Comparison of ENCODE assay signal across 8 cellular contexts in the genomic region with DNA sequence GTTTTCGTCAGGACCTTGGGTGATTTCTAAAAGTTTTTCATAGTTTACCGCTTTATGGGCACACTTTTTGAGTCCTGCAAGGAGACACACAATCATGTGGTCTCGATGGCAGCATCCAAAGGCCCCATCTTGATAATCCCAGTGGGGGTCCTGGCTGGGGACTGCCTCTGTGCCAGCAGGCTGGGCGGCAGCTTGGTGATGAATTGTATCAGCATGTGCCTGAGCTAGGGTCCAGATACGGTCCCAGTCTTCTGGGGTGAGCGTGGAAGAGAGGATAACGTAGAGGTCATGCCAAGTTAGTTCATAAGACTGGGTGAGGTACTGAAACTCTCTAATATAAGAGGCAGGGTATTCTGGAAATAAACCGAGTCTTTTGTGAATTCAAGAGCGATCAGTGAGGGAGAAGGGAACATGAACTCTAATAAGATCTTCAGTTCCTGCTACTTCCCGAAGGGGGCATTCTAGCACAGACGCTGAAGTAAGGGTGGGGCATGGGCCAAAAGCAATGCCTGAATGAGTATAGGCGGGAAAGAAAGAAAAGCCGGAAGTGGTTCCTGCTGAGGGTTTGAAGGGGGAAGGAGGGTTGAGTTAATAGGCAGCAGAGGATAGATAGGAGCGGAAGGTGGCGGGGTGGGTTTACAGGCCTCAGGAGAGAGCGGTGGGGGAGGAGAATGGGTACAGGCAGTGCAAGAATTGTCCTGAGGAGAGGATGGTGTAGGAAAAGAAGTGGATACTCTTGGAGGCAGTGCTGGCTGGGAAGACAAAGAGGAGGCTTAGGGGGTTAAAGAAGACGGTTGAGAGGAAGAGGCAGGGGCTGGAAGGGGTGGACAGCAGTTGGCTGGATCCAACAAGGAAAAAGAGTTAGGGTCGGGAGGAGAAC. TPM values are rescaled to one million over a fixed set of nuclear protein-coding genes. Genes with fewer than 3 reads are reported as not detected.
DNase-seq lines count a peak whose midpoint lies in the region; ATAC-seq and TF ChIP-seq lines count a peak whose summit lies in the region.

No MANE protein-coding gene starts in this region.

- 21% methylated on average over 18 of the region's 18 CpGs for WGBS in prostate gland

- TF ChIP-seq CTCF in C4-2B (conservative IDR thresholded peaks at IDR 0.05) (peak; percentile 84), prostate gland (IDR thresholded peaks at IDR 0.05) (peak; percentile 20 to 93 (median 86))

- H3K4me3 ChIP-seq in adipocyte (ENCODE audit: low read length) (peak overlapping the region; percentile 15), prostate gland (no peak overlapping the region)

- DNase-seq in NCI-H1436 (lab: John Stamatoyannopoulos, UW): peak; percentile 93
- DNase-seq in SW480 (ENCODE audit: low spot score): peak; percentile 87
- peak; percentile 93 for DNase-seq in adipocyte (ENCODE audit: low read depth)
- DNase-seq in left cardiac atrium: peak; percentile 72
- DNase-seq in prostate gland (ENCODE audit: low spot score): peak; percentile 79
- peak; percentile 88 for DNase-seq in ureter (ENCODE audit: low spot score)

- peak overlapping the region; percentile 60 for H3K9ac ChIP-seq in adipocyte (ENCODE audit: low read length)

- H3K36me3 ChIP-seq in adipocyte (ENCODE audit: control insufficient read depth, insufficient read depth, low read length, severe bottlenecking) (no peaks in the 10 kb centered on the region), prostate gland (no peaks in the 10 kb centered on the region)

- ATAC-seq in GM21515 (IDR thresholded peaks at IDR 0.05; ENCODE audit: unreplicated experiment) (peak; percentile 62), left cardiac atrium (peak; percentile 92 to 96)

- no peak for TF ChIP-seq POLR2A in prostate gland (IDR thresholded peaks at IDR 0.05)

- peaks cover 4% of the 10 kb centered on the region for H3K4me1 ChIP-seq in adipocyte (ENCODE audit: control insufficient read depth, insufficient read depth, low read length)
- H3K4me1 ChIP-seq in prostate gland (replicated peaks): no peaks in the 10 kb centered on the region

- intact Hi-C loops in left cardiac atrium (cut with DNase I): no loop called here
- intact Hi-C loops in prostate gland (cut with DNase I): no loop called here

- H3K27me3 ChIP-seq in adipocyte (replicated peaks; ENCODE audit: control insufficient read depth, insufficient read depth, low read length): no peaks in the 10 kb centered on the region
- no peaks in the 10 kb centered on the region for H3K27me3 ChIP-seq in prostate gland (replicated peaks; ENCODE audit: insufficient read depth)

- no peaks in the 10 kb centered on the region for H3K9me3 ChIP-seq in adipocyte (ENCODE audit: control insufficient read depth, low read length)
- no peaks in the 10 kb centered on the region for H3K9me3 ChIP-seq in prostate gland

- H3K27ac ChIP-seq in C4-2B (peak overlapping the region; percentile 74), prostate gland (no peak overlapping the region)

RNA-seq across cellular contexts. Expression of gene ERVH48-1, which starts 1.6 kb away (rescaled TPM):
- total RNA-seq in left cardiac atrium: not detected
- under 1 TPM in 1 of 2 donors, not detected in 1; 0.05 TPM for total RNA-seq in prostate gland
- total RNA-seq in ureter: not detected

RNA-seq across cellular contexts. Expression of gene NDUFV3, which starts 30.7 kb away (rescaled TPM):
- total RNA-seq in left cardiac atrium: 10 to 100 TPM; 46.4 to 49.7 TPM
- 10 to 100 TPM; 33.2 to 42.1 TPM for total RNA-seq in prostate gland
- total RNA-seq in ureter: 33.9 TPM

RNA-seq across cellular contexts. Expression of gene WDR4, which starts 44.5 kb away (rescaled TPM):
- 1 to 10 TPM; 6.5 to 9.9 TPM for total RNA-seq in left cardiac atrium
- 10 to 100 TPM in 1 of 2 donors, 1 to 10 TPM in 1; 7.0 to 11.9 TPM for total RNA-seq in prostate gland
- total RNA-seq in ureter: 35.3 TPM

RNA-seq across cellular contexts. Expression of gene PKNOX1, which starts 50.6 kb away (rescaled TPM):
- total RNA-seq in left cardiac atrium (1 to 10 TPM; 7.4 to 8.9 TPM), prostate gland (10 to 100 TPM; 38.0 to 42.4 TPM), ureter (34.5 TPM)
